13 cellular contexts compared by ENCODE assay signal in genomic region chr19:43764684-43765083, GRCh38. TPM values are rescaled to one million over a fixed set of nuclear protein-coding genes. Genes with fewer than 3 reads are reported as not detected.
DNase-seq lines count a peak whose midpoint lies in the region; ATAC-seq and TF ChIP-seq lines count a peak whose summit lies in the region.
"Not testable (repeated sequence)": the region's sequence is repeated elsewhere in the genome, so short reads cannot be mapped to it uniquely, and the experiment has no call there.
"Had no signal": no experiment of that assay in that cellular context is flagged by ENCODE, and none has a peak within 500 bp of the region (broad histone marks: within the 10 kb centered on the region; RNA-seq: fewer than 3 reads in every experiment).

No MANE protein-coding gene starts in this region.

- H3K9ac ChIP-seq in mucosa of rectum (ENCODE audit: low read depth in 1 of 2, low read length in 2 of 2) = peak overlapping the region in 1 of 2 donors; percentile 52

- H2AFZ ChIP-seq in ACC112 (ENCODE audit: low read length, unreplicated experiment) = not testable (repeated sequence)

- not testable (repeated sequence) for H3K36me3 ChIP-seq in ACC112 (ENCODE audit: insufficient read depth, low read length)
- H3K36me3 ChIP-seq in RWPE2 (ENCODE audit: low read depth) = peaks cover 43% of the 10 kb centered on the region
- peaks cover 3 to 13% of the 10 kb centered on the region in 2 donors for H3K36me3 ChIP-seq in mucosa of rectum (ENCODE audit: control insufficient read depth in 2 of 2, insufficient read depth in 2 of 2, low read length in 2 of 2)

- H3K79me2 ChIP-seq in ACC112 (ENCODE audit: control insufficient read depth, insufficient read depth, low read length, unreplicated experiment) = not testable (repeated sequence)

- H3K27ac Mint-ChIP-seq in MCF 10A (ENCODE audit: low read depth, unreplicated experiment) = peak overlapping the region; percentile 75
- peak overlapping the region; percentile 96 for H3K27ac Mint-ChIP-seq in stimulated activated effector memory CD8-positive, alpha-beta T cell treated with anti-CD3 and anti-CD28 coated beads, Interleukin-12 subunit alpha, Interleukin-12 subunit beta, amount 100 ng/mL, for 72 hours

- H3K27me3 Mint-ChIP-seq in activated T-cell treated with anti-CD3 and anti-CD28 coated beads, Interleukin-2, amount 50 U/mL, for 4 hours (ENCODE audit: low read depth); MCF 10A (ENCODE audit: insufficient read depth, unreplicated experiment): not testable (repeated sequence)

- H3K27ac ChIP-seq in ACC112 (ENCODE audit: low read depth, low read length) = peak overlapping the region; percentile 93
- peak overlapping the region; percentile 91 for H3K27ac ChIP-seq in RWPE2 (ENCODE audit: poor library complexity, severe bottlenecking)
- peak overlapping the region; percentile 61 to 82 for H3K27ac ChIP-seq in mucosa of rectum (ENCODE audit: low read depth in 2 of 2, low read length in 2 of 2)

- H3K9me3 ChIP-seq in RWPE2 (ENCODE audit: severe bottlenecking); mucosa of rectum (ENCODE audit: control insufficient read depth in 2 of 2, low read length in 2 of 2): not testable (repeated sequence)

- POLR2A ChIA-PET in MCF 10A (lab: Yijun Ruan, JAX) = interaction anchor here (1.6 to 20.1 kb wide), 5 partner anchors 11 to 96 kb away, joined by 4 to 409 read pairs (median 15); partner anchors contain the start of genes KCNN4, PLAUR and SMG9

- CTCF ChIA-PET in MCF 10A (lab: Yijun Ruan, JAX) = interaction anchor here (0.5 to 6.9 kb wide), 10 partner anchors 13 to 536 kb away, joined by 3 to 71 read pairs (median 4); partner anchors contain the start of gene KCNN4

- peaks cover 23% of the 10 kb centered on the region for H3K36me3 Mint-ChIP-seq in activated T-cell treated with anti-CD3 and anti-CD28 coated beads, Interleukin-2, amount 50 U/mL, for 4 hours (ENCODE audit: insufficient read depth)
- H3K36me3 Mint-ChIP-seq in MCF 10A (ENCODE audit: insufficient read depth, unreplicated experiment) = peaks cover 45% of the 10 kb centered on the region
- H3K36me3 Mint-ChIP-seq in stimulated activated effector memory CD8-positive, alpha-beta T cell treated with anti-CD3 and anti-CD28 coated beads, Interleukin-12 subunit alpha, Interleukin-12 subunit beta, amount 100 ng/mL, for 72 hours = peaks cover 73% of the 10 kb centered on the region

- BruUV-seq in MCF 10A (replicated peaks; lab: Mats Ljungman, UMichigan) = not testable (repeated sequence)

- peaks cover 64% of the 10 kb centered on the region for H3K4me1 Mint-ChIP-seq in activated T-cell treated with anti-CD3 and anti-CD28 coated beads, Interleukin-2, amount 50 U/mL, for 4 hours (ENCODE audit: low read depth)
- peaks cover 45% of the 10 kb centered on the region for H3K4me1 Mint-ChIP-seq in MCF 10A (ENCODE audit: insufficient read depth, unreplicated experiment)
- peaks cover 81% of the 10 kb centered on the region for H3K4me1 Mint-ChIP-seq in stimulated activated effector memory CD8-positive, alpha-beta T cell treated with anti-CD3 and anti-CD28 coated beads, Interleukin-12 subunit alpha, Interleukin-12 subunit beta, amount 100 ng/mL, for 72 hours

- H3K27me3 ChIP-seq in ACC112 (ENCODE audit: insufficient read depth, low read length); RWPE2 (ENCODE audit: insufficient read depth, poor library complexity, severe bottlenecking); mucosa of rectum (ENCODE audit: control insufficient read depth in 2 of 2, insufficient read depth in 2 of 2, low read length in 2 of 2): not testable (repeated sequence)

- intact Hi-C loops in MCF 10A (cut with micrococcal nuclease) = loop anchor here (10.0 kb wide), 1 partner anchor 980 kb away; the partner anchor contains the start of gene BCL3

- peak; percentile 1 for ATAC-seq in GM21528 (IDR thresholded peaks at IDR 0.05; ENCODE audit: low FRiP score, unreplicated experiment)
- ATAC-seq in RWPE2 (ENCODE audit: low read depth) = peak; percentile 13
- not testable (repeated sequence) for ATAC-seq in activated T-cell treated with anti-CD3 and anti-CD28 coated beads, Interleukin-2, amount 50 U/mL, for 4 hours; stimulated activated effector memory CD8-positive, alpha-beta T cell treated with anti-CD3 and anti-CD28 coated beads, Interleukin-12 subunit alpha, Interleukin-12 subunit beta, amount 100 ng/mL, for 72 hours

- not testable (repeated sequence) for H3K4me3 ChIP-seq in ACC112 (ENCODE audit: low read depth, low read length); RWPE2 (ENCODE audit: severe bottlenecking); fibroblast of pulmonary artery (replicated peaks; ENCODE audit: low read depth, low read length); mucosa of rectum (ENCODE audit: low read length in 2 of 2)

- peak overlapping the region; percentile 67 for H3K4me3 Mint-ChIP-seq in activated T-cell treated with anti-CD3 and anti-CD28 coated beads, Interleukin-2, amount 50 U/mL, for 4 hours
- H3K4me3 Mint-ChIP-seq in MCF 10A (ENCODE audit: unreplicated experiment) = peak overlapping the region; percentile 15
- H3K4me3 Mint-ChIP-seq in stimulated activated effector memory CD8-positive, alpha-beta T cell treated with anti-CD3 and anti-CD28 coated beads, Interleukin-12 subunit alpha, Interleukin-12 subunit beta, amount 100 ng/mL, for 72 hours = peak overlapping the region; percentile 56

- not testable (repeated sequence) for DNase-seq in RWPE2 (ENCODE audit: low spot score); activated T-cell treated with anti-CD3 and anti-CD28 coated beads, Interleukin-2, amount 50 U/mL, for 4 hours; MCF 10A (ENCODE audit: unreplicated experiment); fibroblast of pulmonary artery (ENCODE audit: low read depth); stimulated activated effector memory CD8-positive, alpha-beta T cell treated with anti-CD3 and anti-CD28 coated beads, Interleukin-12 subunit alpha, Interleukin-12 subunit beta, amount 100 ng/mL, for 72 hours (ENCODE audit: low spot score in 2 of 2)

- peak; percentile 7 for TF ChIP-seq CTCF in RWPE2 (IDR thresholded peaks at IDR 0.05; ENCODE audit: poor library complexity, severe bottlenecking)
- not testable (repeated sequence) for TF ChIP-seq CTCF in MCF 10A (IDR thresholded peaks at IDR 0.05; ENCODE audit: unreplicated experiment)
- TF ChIP-seq CTCF in fibroblast of pulmonary artery (IDR thresholded peaks at IDR 0.05; ENCODE audit: low read length, missing control alignments) = peak; percentile 1

- not testable (repeated sequence) for H3K9me3 Mint-ChIP-seq in activated T-cell treated with anti-CD3 and anti-CD28 coated beads, Interleukin-2, amount 50 U/mL, for 4 hours; MCF 10A (ENCODE audit: unreplicated experiment); stimulated activated effector memory CD8-positive, alpha-beta T cell treated with anti-CD3 and anti-CD28 coated beads, Interleukin-12 subunit alpha, Interleukin-12 subunit beta, amount 100 ng/mL, for 72 hours

- peaks cover 29% of the 10 kb centered on the region for H3K4me1 ChIP-seq in ACC112 (ENCODE audit: control insufficient read depth, insufficient read depth, low read length, unreplicated experiment)
- H3K4me1 ChIP-seq in RWPE2 (ENCODE audit: insufficient read depth, poor library complexity, severe bottlenecking) = peaks cover 28% of the 10 kb centered on the region
- peaks cover 40 to 44% of the 10 kb centered on the region in 2 donors for H3K4me1 ChIP-seq in mucosa of rectum (ENCODE audit: control insufficient read depth in 2 of 2, insufficient read depth in 2 of 2, low read length in 2 of 2)

RNA-seq across cellular contexts. Expression of gene SMG9, which starts 9.9 kb away (rescaled TPM):
- total RNA-seq in activated T-cell treated with anti-CD3 and anti-CD28 coated beads, Interleukin-2, amount 50 U/mL, for 4 hours = 100 to 1,000 TPM; 102 to 114 (median 109) TPM
- 76.0 and 76.4 TPM in 2 replicates for total RNA-seq in MCF 10A (2022)

RNA-seq across cellular contexts. Expression of gene KCNN4, which starts 16.1 kb away (rescaled TPM):
- total RNA-seq in activated T-cell treated with anti-CD3 and anti-CD28 coated beads, Interleukin-2, amount 50 U/mL, for 4 hours = 100 to 1,000 TPM in 1 of 3 donors, 10 to 100 TPM in 2; 90.6 to 123 (median 94.7) TPM
- 34.2 and 45.9 TPM in 2 replicates for total RNA-seq in MCF 10A (2022)

RNA-seq across cellular contexts. Expression of gene LYPD5, which starts 37.6 kb away (rescaled TPM):
- total RNA-seq in activated T-cell treated with anti-CD3 and anti-CD28 coated beads, Interleukin-2, amount 50 U/mL, for 4 hours = under 1 TPM in 2 of 3 donors, not detected in 1; 0.53 to 0.87 TPM
- total RNA-seq in MCF 10A (2022) = 0.21 and 0.47 TPM in 2 replicates
- total RNA-seq: epithelial cell of proximal tubule, progenitor cell of endocrine pancreas had no signal

RNA-seq across cellular contexts. Expression of gene IRGC, which starts 48.8 kb away (rescaled TPM):
- total RNA-seq in activated T-cell treated with anti-CD3 and anti-CD28 coated beads, Interleukin-2, amount 50 U/mL, for 4 hours = not detected
- total RNA-seq in MCF 10A (2022) = not detected in 2 replicates
- total RNA-seq: cerebellum, epithelial cell of proximal tubule, progenitor cell of endocrine pancreas, temporal lobe, WTC11 had no signal

Comparison
In these comparisons a context has a peak if more than half of its experiments do, and no peak if none do; other contexts are left out.
1. H3K4me3 Mint-ChIP-seq: peak in every context shown above with its lines; median percentile 67 in activated T-cell treated with anti-CD3 and anti-CD28 coated beads, Interleukin-2, amount 50 U/mL, for 4 hours; 56 in stimulated activated effector memory CD8-positive, alpha-beta T cell treated with anti-CD3 and anti-CD28 coated beads, Interleukin-12 subunit alpha, Interleukin-12 subunit beta, amount 100 ng/mL, for 72 hours; 15 in MCF 10A.